Comparison of ENCODE assay signal across 17 cellular contexts in the genomic region with DNA sequence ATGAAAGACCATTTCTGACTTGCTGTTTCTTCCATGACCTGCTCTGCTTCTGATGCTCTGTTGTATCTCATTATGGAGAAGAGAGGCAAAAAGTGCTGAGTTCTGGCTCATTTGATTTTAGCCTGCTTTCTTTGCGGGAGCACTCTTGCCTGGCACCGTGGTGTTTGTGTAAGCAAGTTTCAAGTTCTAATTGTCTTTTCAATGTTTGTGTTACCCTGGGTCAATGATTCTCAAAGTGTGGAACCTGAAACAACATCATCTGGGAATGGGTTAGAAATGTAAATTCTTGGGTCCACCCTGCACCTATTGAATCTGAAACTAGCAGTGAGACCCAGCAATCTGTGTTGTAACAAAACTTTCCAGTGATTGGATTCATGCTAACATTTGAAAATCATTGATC. TPM values are rescaled to one million over a fixed set of nuclear protein-coding genes. Genes with fewer than 3 reads are reported as not detected.
A peak's percentile ranks its signal among the peaks of the same experiment; 100 is the strongest.
DNase-seq lines count a peak whose midpoint lies in the region; ATAC-seq and TF ChIP-seq lines count a peak whose summit lies in the region.
"Had no signal": no experiment of that assay in that cellular context is flagged by ENCODE, and none has a peak within 500 bp of the region (broad histone marks: within the 10 kb centered on the region; RNA-seq: fewer than 3 reads in every experiment).

No MANE protein-coding gene starts in this region.

- no peak overlapping the region for H3K27ac ChIP-seq in DOHH2 (ENCODE audit: low read depth, low read length)
- peak overlapping the region; percentile 86 for H3K27ac ChIP-seq in VCaP
- no peak overlapping the region for H3K27ac ChIP-seq in ovary
- H3K27ac ChIP-seq in vagina: no peak overlapping the region
- H3K27ac ChIP-seq: heart left ventricle, sigmoid colon, tibial nerve had no signal

- no peak for TF ChIP-seq CTCF in DOHH2 (IDR thresholded peaks at IDR 0.05; ENCODE audit: low read depth, low read length, poor library complexity, severe bottlenecking)
- TF ChIP-seq CTCF in VCaP (conservative IDR thresholded peaks at IDR 0.05): no peak
- no peak for TF ChIP-seq CTCF in ovary (IDR thresholded peaks at IDR 0.05)
- no peak for TF ChIP-seq CTCF in vagina (IDR thresholded peaks at IDR 0.05)

- H3K4me1 ChIP-seq in DOHH2 (ENCODE audit: control insufficient read depth, low read length): peaks cover 48% of the 10 kb centered on the region
- peaks cover 6% of the 10 kb centered on the region for H3K4me1 ChIP-seq in ovary (ENCODE audit: insufficient read depth)
- peaks cover 71% of the 10 kb centered on the region for H3K4me1 ChIP-seq in vagina

- TF ChIP-seq POLR2A in ovary (IDR thresholded peaks at IDR 0.05) (no peak), vagina (IDR thresholded peaks at IDR 0.05) (no peak)

- H3K4me2 ChIP-seq in DOHH2 (ENCODE audit: low read length): peak overlapping the region; percentile 25

- H3K27me3 ChIP-seq in DOHH2 (ENCODE audit: control insufficient read depth, low read length) (no peaks in the 10 kb centered on the region), ovary (no peaks in the 10 kb centered on the region), vagina (no peaks in the 10 kb centered on the region)
- H3K27me3 ChIP-seq: esophagus squamous epithelium, heart left ventricle, sigmoid colon, tibial nerve had no signal

- 83 to 88% (median 87%) methylated on average over 2 of the region's 2 CpGs for WGBS in ovary, 3 donors

- ATAC-seq in GM19438 (IDR thresholded peaks at IDR 0.05; ENCODE audit: low read depth, unreplicated experiment) (peak; percentile 26), HG03354 (IDR thresholded peaks at IDR 0.05; ENCODE audit: poor library complexity, severe bottlenecking, unreplicated experiment) (peak; percentile 26), HG03280 (IDR thresholded peaks at IDR 0.05; ENCODE audit: unreplicated experiment) (no peak)
- ATAC-seq: heart left ventricle, T-cell had no signal

- H3F3A ChIP-seq in DOHH2 (ENCODE audit: control insufficient read depth, insufficient read depth): peaks cover 9% of the 10 kb centered on the region

- intact Hi-C loops in ovary (cut with DNase I): no loop called here
- intact Hi-C loops in vagina (cut with DNase I): no loop called here

- no peaks in the 10 kb centered on the region for H3K9me2 ChIP-seq in DOHH2 (replicated peaks; ENCODE audit: control insufficient read depth, low read length)

- H3K4me3 ChIP-seq in DOHH2 (ENCODE audit: low read length) (no peak overlapping the region), ovary (no peak overlapping the region), vagina (no peak overlapping the region)
- H3K4me3 ChIP-seq: esophagus squamous epithelium, heart left ventricle, sigmoid colon, tibial nerve had no signal

- DNase-seq in ovary: no peak
- no peak for DNase-seq in LoVo (ENCODE audit: low spot score)
- no peak for DNase-seq in vagina (ENCODE audit: extremely low spot score in 2 of 2)
- DNase-seq: activated CD8-positive, alpha-beta memory T cell treated with anti-CD3 and anti-CD28 coated beads, Interleukin-2, amount 50 U/mL, for 48 hours; esophagus squamous epithelium; heart left ventricle; islet precursor cell; NCI-H1436 treated with DMSO at 0.1 percent for 48 hours; sigmoid colon; stimulated activated CD4-positive, alpha-beta T cell treated with anti-CD3 and anti-CD28 coated beads, Interleukin-4, amount 100 ng/mL, for 4 hours; T-cell had no signal

- no peak for TF ChIP-seq EP300 in ovary (IDR thresholded peaks at IDR 0.05)

- peaks cover 73% of the 10 kb centered on the region for H3K79me2 ChIP-seq in DOHH2 (ENCODE audit: control insufficient read depth, low read length)

- H3K9me3 ChIP-seq in DOHH2 (ENCODE audit: control insufficient read depth, insufficient read depth, low read length) (no peaks in the 10 kb centered on the region), ovary (no peaks in the 10 kb centered on the region), vagina (no peaks in the 10 kb centered on the region)
- H3K9me3 ChIP-seq: esophagus squamous epithelium, sigmoid colon, tibial nerve had no signal

- H3K36me3 ChIP-seq in DOHH2 (ENCODE audit: control insufficient read depth, low read length): peaks cover 13% of the 10 kb centered on the region
- H3K36me3 ChIP-seq in ovary: no peaks in the 10 kb centered on the region
- no peaks in the 10 kb centered on the region for H3K36me3 ChIP-seq in vagina
- H3K36me3 ChIP-seq: esophagus squamous epithelium, tibial nerve had no signal

- H4K20me1 ChIP-seq in DOHH2 (ENCODE audit: control insufficient read depth, insufficient read depth, low read depth, low read length): no peaks in the 10 kb centered on the region

RNA-seq across cellular contexts. Expression of gene PPP1R21, which starts 3.8 kb away (rescaled TPM):
- 10 to 100 TPM; 24.4 to 37.2 (median 30.6) TPM for total RNA-seq in ovary
- 10 to 100 TPM; 22.2 to 31.2 TPM for polyA plus RNA-seq in ovary
- total RNA-seq in vagina: 15.5 TPM
